1 cellular context compared by ENCODE assay signal in the genomic region with DNA sequence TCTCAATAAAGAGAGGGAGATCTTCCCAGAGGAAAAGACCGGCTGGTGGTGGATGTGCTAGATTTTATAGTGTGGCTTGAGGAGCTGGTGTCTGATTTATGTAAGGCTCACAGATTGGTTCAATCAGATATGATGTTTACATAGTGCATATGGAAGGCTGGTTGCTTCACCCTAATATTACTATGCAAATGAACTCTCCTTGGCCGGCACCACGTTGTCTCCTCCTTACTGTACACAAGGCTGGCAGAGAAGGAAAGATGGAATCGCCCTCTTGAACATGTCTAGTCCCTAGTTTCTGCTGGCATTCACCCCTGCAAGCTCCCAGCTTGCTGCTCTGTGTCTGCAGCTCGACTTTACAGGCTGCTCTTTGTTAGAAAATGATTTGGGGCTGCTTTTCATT.
TF ChIP-seq lines count a peak whose summit lies in the region.

No MANE protein-coding gene starts in this region.

TF ChIP-seq in GM12878, 131 proteins besides CTCF, POLR2A, EP300 and RAD21:
- TF ChIP-seq, protein P1, sequence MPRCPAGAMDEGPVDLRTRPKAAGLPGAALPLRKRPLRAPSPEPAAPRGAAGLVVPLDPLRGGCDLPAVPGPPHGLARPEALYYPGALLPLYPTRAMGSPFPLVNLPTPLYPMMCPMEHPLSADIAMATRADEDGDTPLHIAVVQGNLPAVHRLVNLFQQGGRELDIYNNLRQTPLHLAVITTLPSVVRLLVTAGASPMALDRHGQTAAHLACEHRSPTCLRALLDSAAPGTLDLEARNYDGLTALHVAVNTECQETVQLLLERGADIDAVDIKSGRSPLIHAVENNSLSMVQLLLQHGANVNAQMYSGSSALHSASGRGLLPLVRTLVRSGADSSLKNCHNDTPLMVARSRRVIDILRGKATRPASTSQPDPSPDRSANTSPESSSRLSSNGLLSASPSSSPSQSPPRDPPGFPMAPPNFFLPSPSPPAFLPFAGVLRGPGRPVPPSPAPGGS (IDR thresholded peaks at IDR 0.05; ENCODE audit: borderline replicate concordance, insufficient read depth, low read depth, low read length, poor library complexity, severe bottlenecking), result no peak
- TF ChIP-seq, protein P2, sequence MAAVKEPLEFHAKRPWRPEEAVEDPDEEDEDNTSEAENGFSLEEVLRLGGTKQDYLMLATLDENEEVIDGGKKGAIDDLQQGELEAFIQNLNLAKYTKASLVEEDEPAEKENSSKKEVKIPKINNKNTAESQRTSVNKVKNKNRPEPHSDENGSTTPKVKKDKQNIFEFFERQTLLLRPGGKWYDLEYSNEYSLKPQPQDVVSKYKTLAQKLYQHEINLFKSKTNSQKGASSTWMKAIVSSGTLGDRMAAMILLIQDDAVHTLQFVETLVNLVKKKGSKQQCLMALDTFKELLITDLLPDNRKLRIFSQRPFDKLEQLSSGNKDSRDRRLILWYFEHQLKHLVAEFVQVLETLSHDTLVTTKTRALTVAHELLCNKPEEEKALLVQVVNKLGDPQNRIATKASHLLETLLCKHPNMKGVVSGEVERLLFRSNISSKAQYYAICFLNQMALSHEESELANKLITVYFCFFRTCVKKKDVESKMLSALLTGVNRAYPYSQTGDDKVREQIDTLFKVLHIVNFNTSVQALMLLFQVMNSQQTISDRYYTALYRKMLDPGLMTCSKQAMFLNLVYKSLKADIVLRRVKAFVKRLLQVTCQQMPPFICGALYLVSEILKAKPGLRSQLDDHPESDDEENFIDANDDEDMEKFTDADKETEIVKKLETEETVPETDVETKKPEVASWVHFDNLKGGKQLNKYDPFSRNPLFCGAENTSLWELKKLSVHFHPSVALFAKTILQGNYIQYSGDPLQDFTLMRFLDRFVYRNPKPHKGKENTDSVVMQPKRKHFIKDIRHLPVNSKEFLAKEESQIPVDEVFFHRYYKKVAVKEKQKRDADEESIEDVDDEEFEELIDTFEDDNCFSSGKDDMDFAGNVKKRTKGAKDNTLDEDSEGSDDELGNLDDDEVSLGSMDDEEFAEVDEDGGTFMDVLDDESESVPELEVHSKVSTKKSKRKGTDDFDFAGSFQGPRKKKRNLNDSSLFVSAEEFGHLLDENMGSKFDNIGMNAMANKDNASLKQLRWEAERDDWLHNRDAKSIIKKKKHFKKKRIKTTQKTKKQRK (IDR thresholded peaks at IDR 0.05; ENCODE audit: low read depth, low read length), result no peak
- TF ChIP-seq NR2C1 (IDR thresholded peaks at IDR 0.05) (no peak), MEF2A (IDR thresholded peaks at IDR 0.05; ENCODE audit: insufficient read depth, low read depth, low read length) (no peak), SIX5 (IDR thresholded peaks at IDR 0.05; ENCODE audit: low read depth, low read length, severe bottlenecking) (no peak), PBX3 (IDR thresholded peaks at IDR 0.05; ENCODE audit: insufficient replicate concordance, low read depth, low read length) (no peak), SP1 (IDR thresholded peaks at IDR 0.05; ENCODE audit: low read depth, low read length) (no peak), SMC3 (IDR thresholded peaks at IDR 0.05; ENCODE audit: borderline replicate concordance, low read length) (no peak), CHD1 (IDR thresholded peaks at IDR 0.05; ENCODE audit: low read depth, low read length) (no peak), FOS (IDR thresholded peaks at IDR 0.05; ENCODE audit: borderline replicate concordance, extremely low read depth, insufficient read length) (no peak), WRNIP1 (IDR thresholded peaks at IDR 0.05; ENCODE audit: borderline replicate concordance, low read depth, low read length) (no peak), POLR2AphosphoS5 (IDR thresholded peaks at IDR 0.05; ENCODE audit: low read length) (no peak), USF1 (IDR thresholded peaks at IDR 0.05; ENCODE audit: borderline replicate concordance, extremely low read length, insufficient read depth, low read depth, low read length) (no peak), E4F1 (IDR thresholded peaks at IDR 0.05; ENCODE audit: borderline replicate concordance, partially characterized antibody) (no peak), ZZZ3 (IDR thresholded peaks at IDR 0.05; ENCODE audit: control insufficient read depth, insufficient read length, low read depth) (no peak), BCL11A (IDR thresholded peaks at IDR 0.05; ENCODE audit: low read depth, low read length) (no peak), EZH2 (IDR thresholded peaks at IDR 0.05; ENCODE audit: borderline replicate concordance, control insufficient read depth, low read depth, low read length) (no peak), ATF7 (IDR thresholded peaks at IDR 0.05; ENCODE audit: low read depth) (no peak)
- TF ChIP-seq, protein P3, sequence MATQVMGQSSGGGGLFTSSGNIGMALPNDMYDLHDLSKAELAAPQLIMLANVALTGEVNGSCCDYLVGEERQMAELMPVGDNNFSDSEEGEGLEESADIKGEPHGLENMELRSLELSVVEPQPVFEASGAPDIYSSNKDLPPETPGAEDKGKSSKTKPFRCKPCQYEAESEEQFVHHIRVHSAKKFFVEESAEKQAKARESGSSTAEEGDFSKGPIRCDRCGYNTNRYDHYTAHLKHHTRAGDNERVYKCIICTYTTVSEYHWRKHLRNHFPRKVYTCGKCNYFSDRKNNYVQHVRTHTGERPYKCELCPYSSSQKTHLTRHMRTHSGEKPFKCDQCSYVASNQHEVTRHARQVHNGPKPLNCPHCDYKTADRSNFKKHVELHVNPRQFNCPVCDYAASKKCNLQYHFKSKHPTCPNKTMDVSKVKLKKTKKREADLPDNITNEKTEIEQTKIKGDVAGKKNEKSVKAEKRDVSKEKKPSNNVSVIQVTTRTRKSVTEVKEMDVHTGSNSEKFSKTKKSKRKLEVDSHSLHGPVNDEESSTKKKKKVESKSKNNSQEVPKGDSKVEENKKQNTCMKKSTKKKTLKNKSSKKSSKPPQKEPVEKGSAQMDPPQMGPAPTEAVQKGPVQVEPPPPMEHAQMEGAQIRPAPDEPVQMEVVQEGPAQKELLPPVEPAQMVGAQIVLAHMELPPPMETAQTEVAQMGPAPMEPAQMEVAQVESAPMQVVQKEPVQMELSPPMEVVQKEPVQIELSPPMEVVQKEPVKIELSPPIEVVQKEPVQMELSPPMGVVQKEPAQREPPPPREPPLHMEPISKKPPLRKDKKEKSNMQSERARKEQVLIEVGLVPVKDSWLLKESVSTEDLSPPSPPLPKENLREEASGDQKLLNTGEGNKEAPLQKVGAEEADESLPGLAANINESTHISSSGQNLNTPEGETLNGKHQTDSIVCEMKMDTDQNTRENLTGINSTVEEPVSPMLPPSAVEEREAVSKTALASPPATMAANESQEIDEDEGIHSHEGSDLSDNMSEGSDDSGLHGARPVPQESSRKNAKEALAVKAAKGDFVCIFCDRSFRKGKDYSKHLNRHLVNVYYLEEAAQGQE (IDR thresholded peaks at IDR 0.05; ENCODE audit: low read depth, low read length), result no peak
- TF ChIP-seq, protein P4, sequence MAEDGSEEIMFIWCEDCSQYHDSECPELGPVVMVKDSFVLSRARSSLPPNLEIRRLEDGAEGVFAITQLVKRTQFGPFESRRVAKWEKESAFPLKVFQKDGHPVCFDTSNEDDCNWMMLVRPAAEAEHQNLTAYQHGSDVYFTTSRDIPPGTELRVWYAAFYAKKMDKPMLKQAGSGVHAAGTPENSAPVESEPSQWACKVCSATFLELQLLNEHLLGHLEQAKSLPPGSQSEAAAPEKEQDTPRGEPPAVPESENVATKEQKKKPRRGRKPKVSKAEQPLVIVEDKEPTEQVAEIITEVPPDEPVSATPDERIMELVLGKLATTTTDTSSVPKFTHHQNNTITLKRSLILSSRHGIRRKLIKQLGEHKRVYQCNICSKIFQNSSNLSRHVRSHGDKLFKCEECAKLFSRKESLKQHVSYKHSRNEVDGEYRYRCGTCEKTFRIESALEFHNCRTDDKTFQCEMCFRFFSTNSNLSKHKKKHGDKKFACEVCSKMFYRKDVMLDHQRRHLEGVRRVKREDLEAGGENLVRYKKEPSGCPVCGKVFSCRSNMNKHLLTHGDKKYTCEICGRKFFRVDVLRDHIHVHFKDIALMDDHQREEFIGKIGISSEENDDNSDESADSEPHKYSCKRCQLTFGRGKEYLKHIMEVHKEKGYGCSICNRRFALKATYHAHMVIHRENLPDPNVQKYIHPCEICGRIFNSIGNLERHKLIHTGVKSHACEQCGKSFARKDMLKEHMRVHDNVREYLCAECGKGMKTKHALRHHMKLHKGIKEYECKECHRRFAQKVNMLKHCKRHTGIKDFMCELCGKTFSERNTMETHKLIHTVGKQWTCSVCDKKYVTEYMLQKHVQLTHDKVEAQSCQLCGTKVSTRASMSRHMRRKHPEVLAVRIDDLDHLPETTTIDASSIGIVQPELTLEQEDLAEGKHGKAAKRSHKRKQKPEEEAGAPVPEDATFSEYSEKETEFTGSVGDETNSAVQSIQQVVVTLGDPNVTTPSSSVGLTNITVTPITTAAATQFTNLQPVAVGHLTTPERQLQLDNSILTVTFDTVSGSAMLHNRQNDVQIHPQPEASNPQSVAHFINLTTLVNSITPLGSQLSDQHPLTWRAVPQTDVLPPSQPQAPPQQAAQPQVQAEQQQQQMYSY (CRISPR knock-in tag; IDR thresholded peaks at IDR 0.05), result no peak
